In genomic region chr6:29502181-29502580, GRCh38 we compare ENCODE assay signal across 23 cellular contexts. TPM values are rescaled to one million over a fixed set of nuclear protein-coding genes. Genes with fewer than 3 reads are reported as not detected.
A peak's percentile ranks its signal among the peaks of the same experiment; 100 is the strongest.
DNase-seq lines count a peak whose midpoint lies in the region; ATAC-seq and TF ChIP-seq lines count a peak whose summit lies in the region.
"Had no signal": no experiment of that assay in that cellular context is flagged by ENCODE, and none has a peak within 500 bp of the region (broad histone marks: within the 10 kb centered on the region; RNA-seq: fewer than 3 reads in every experiment).

No MANE protein-coding gene starts in this region.

- H4K20me1 ChIP-seq in smooth muscle cell (ENCODE audit: low read depth): no peaks in the 10 kb centered on the region

- H3K27ac Mint-ChIP-seq in activated CD4-positive, alpha-beta T cell treated with anti-CD3 and anti-CD28 coated beads, Interleukin-2, amount 10 ng/mL, durations not matched to agents 7 days and 5 days: no peak overlapping the region
- no peak overlapping the region for H3K27ac Mint-ChIP-seq in activated CD4-positive, alpha-beta T cell treated with anti-CD3 and anti-CD28 coated beads for 36 hours
- H3K27ac Mint-ChIP-seq: CD8-positive, alpha-beta memory T cell had no signal

- no peak overlapping the region for H3K4me3 ChIP-seq in RWPE2 (ENCODE audit: severe bottlenecking)
- H3K4me3 ChIP-seq in esophagus muscularis mucosa: no peak overlapping the region
- no peak overlapping the region for H3K4me3 ChIP-seq in smooth muscle cell

- H3K36me3 ChIP-seq in RWPE2 (ENCODE audit: low read depth): no peaks in the 10 kb centered on the region
- no peaks in the 10 kb centered on the region for H3K36me3 ChIP-seq in esophagus muscularis mucosa
- no peaks in the 10 kb centered on the region for H3K36me3 ChIP-seq in smooth muscle cell (ENCODE audit: low read depth)

- H3K27me3 Mint-ChIP-seq in activated CD4-positive, alpha-beta T cell treated with anti-CD3 and anti-CD28 coated beads, Interleukin-2, amount 10 ng/mL, durations not matched to agents 7 days and 5 days: peaks cover 14% of the 10 kb centered on the region
- H3K27me3 Mint-ChIP-seq in activated CD4-positive, alpha-beta T cell treated with anti-CD3 and anti-CD28 coated beads for 36 hours: peaks cover 16% of the 10 kb centered on the region

- no peak overlapping the region for H2AFZ ChIP-seq in smooth muscle cell (ENCODE audit: low read depth)

- DNase-seq in activated CD4-positive, alpha-beta T cell treated with anti-CD3 and anti-CD28 coated beads, Interleukin-2, amount 10 ng/mL, durations not matched to agents 7 days and 5 days: peak; percentile 2
- DNase-seq in activated CD4-positive, alpha-beta T cell treated with anti-CD3 and anti-CD28 coated beads for 36 hours: no peak
- DNase-seq in RWPE2 (ENCODE audit: low spot score) (no peak), esophagus muscularis mucosa (ENCODE audit: extremely low spot score) (peak; percentile 81), smooth muscle cell (lab: John Stamatoyannopoulos, UW; ENCODE audit: unreplicated experiment) (no peak), A172 (ENCODE audit: low spot score) (no peak), HCEC 1CT (no peak)
- DNase-seq: 8988T; Calu3; CD8-positive, alpha-beta memory T cell; DMS153; GDM1; Kasumi-1; MM.1S; NCI-H1048; NCI-H1417 treated with DMSO at 0.1 percent for 48 hours; NCI-H1930; NCI-H510A treated with DMSO at 0.1 percent for 48 hours; NCI-H748 treated with DMSO at 0.1 percent for 48 hours; SIG-M5 had no signal

- H3K9me3 Mint-ChIP-seq in activated CD4-positive, alpha-beta T cell treated with anti-CD3 and anti-CD28 coated beads, Interleukin-2, amount 10 ng/mL, durations not matched to agents 7 days and 5 days: no peaks in the 10 kb centered on the region
- H3K9me3 Mint-ChIP-seq in activated CD4-positive, alpha-beta T cell treated with anti-CD3 and anti-CD28 coated beads for 36 hours (ENCODE audit: low read depth): no peaks in the 10 kb centered on the region
- H3K9me3 Mint-ChIP-seq: CD8-positive, alpha-beta memory T cell had no signal

- POLR2A ChIA-PET in activated CD4-positive, alpha-beta T cell treated with anti-CD3 and anti-CD28 coated beads, Interleukin-2, amount 10 ng/mL, durations not matched to agents 7 days and 5 days (lab: Charles Lee): no interaction called here
- POLR2A ChIA-PET in activated CD4-positive, alpha-beta T cell treated with anti-CD3 and anti-CD28 coated beads for 36 hours (lab: Charles Lee): no interaction called here

- TF ChIP-seq EP300 in esophagus muscularis mucosa (IDR thresholded peaks at IDR 0.05): no peak

- no peaks in the 10 kb centered on the region for H3K79me2 ChIP-seq in smooth muscle cell (ENCODE audit: low read depth)

- CTCF ChIA-PET in activated CD4-positive, alpha-beta T cell treated with anti-CD3 and anti-CD28 coated beads, Interleukin-2, amount 10 ng/mL, durations not matched to agents 7 days and 5 days (lab: Charles Lee): interaction anchor here (1.4 kb wide), 1 partner anchor 12 kb away, joined by 3 read pairs; no protein-coding TSS in a partner anchor
- CTCF ChIA-PET in activated CD4-positive, alpha-beta T cell treated with anti-CD3 and anti-CD28 coated beads for 36 hours (lab: Charles Lee): no interaction called here

- no peak overlapping the region for H3K9ac ChIP-seq in smooth muscle cell (ENCODE audit: low read depth)

- no peak overlapping the region for H3K27ac ChIP-seq in RWPE2 (ENCODE audit: poor library complexity, severe bottlenecking)
- no peak overlapping the region for H3K27ac ChIP-seq in esophagus muscularis mucosa (replicated peaks in 1 of 4)
- H3K27ac ChIP-seq in smooth muscle cell (ENCODE audit: low read depth): peak overlapping the region; percentile 19
- H3K27ac ChIP-seq: C4-2B, RWPE1 had no signal

- H3K9me3 ChIP-seq in RWPE2 (ENCODE audit: severe bottlenecking): no peaks in the 10 kb centered on the region
- H3K9me3 ChIP-seq in esophagus muscularis mucosa: no peaks in the 10 kb centered on the region
- no peaks in the 10 kb centered on the region for H3K9me3 ChIP-seq in smooth muscle cell (replicated peaks; ENCODE audit: low read depth)

- H3K36me3 Mint-ChIP-seq in activated CD4-positive, alpha-beta T cell treated with anti-CD3 and anti-CD28 coated beads, Interleukin-2, amount 10 ng/mL, durations not matched to agents 7 days and 5 days (ENCODE audit: low read depth): no peaks in the 10 kb centered on the region
- H3K36me3 Mint-ChIP-seq in activated CD4-positive, alpha-beta T cell treated with anti-CD3 and anti-CD28 coated beads for 36 hours (ENCODE audit: low read depth): no peaks in the 10 kb centered on the region
- H3K36me3 Mint-ChIP-seq: CD8-positive, alpha-beta memory T cell had no signal

- H3K4me3 Mint-ChIP-seq in activated CD4-positive, alpha-beta T cell treated with anti-CD3 and anti-CD28 coated beads, Interleukin-2, amount 10 ng/mL, durations not matched to agents 7 days and 5 days: no peak overlapping the region
- no peak overlapping the region for H3K4me3 Mint-ChIP-seq in activated CD4-positive, alpha-beta T cell treated with anti-CD3 and anti-CD28 coated beads for 36 hours
- H3K4me3 Mint-ChIP-seq: CD8-positive, alpha-beta memory T cell had no signal

- no peak for ATAC-seq in activated CD4-positive, alpha-beta T cell treated with anti-CD3 and anti-CD28 coated beads for 36 hours
- ATAC-seq in RWPE2 (ENCODE audit: low read depth): peak; percentile 43; the same call in 2 of the 3 replicates

- H3K27me3 ChIP-seq in RWPE2 (ENCODE audit: insufficient read depth, poor library complexity, severe bottlenecking) (peaks cover 6% of the 10 kb centered on the region), esophagus muscularis mucosa (peaks cover 0 to 29% (median 0%) of the 10 kb centered on the region in 4 donors), smooth muscle cell (ENCODE audit: low read depth) (no peaks in the 10 kb centered on the region)

- no peak for TF ChIP-seq CTCF in RWPE2 (IDR thresholded peaks at IDR 0.05; ENCODE audit: poor library complexity, severe bottlenecking)
- no peak for TF ChIP-seq CTCF in esophagus muscularis mucosa (IDR thresholded peaks at IDR 0.05)
- TF ChIP-seq CTCF in smooth muscle cell (IDR thresholded peaks at IDR 0.05; ENCODE audit: borderline replicate concordance, insufficient read depth, poor library complexity, severe bottlenecking): no peak

- TF ChIP-seq POLR2A in esophagus muscularis mucosa (IDR thresholded peaks at IDR 0.05; ENCODE audit: low read depth): no peak

- H3K4me1 Mint-ChIP-seq in activated CD4-positive, alpha-beta T cell treated with anti-CD3 and anti-CD28 coated beads, Interleukin-2, amount 10 ng/mL, durations not matched to agents 7 days and 5 days: no peaks in the 10 kb centered on the region
- no peaks in the 10 kb centered on the region for H3K4me1 Mint-ChIP-seq in activated CD4-positive, alpha-beta T cell treated with anti-CD3 and anti-CD28 coated beads for 36 hours
- H3K4me1 Mint-ChIP-seq: CD8-positive, alpha-beta memory T cell had no signal

- intact Hi-C loops in activated CD4-positive, alpha-beta T cell treated with anti-CD3 and anti-CD28 coated beads for 36 hours (cut with DNase I, micrococcal nuclease): no loop called here
- intact Hi-C loops in esophagus muscularis mucosa (cut with DNase I): no loop called here

- H3K4me1 ChIP-seq in RWPE2 (ENCODE audit: insufficient read depth, poor library complexity, severe bottlenecking) (no peaks in the 10 kb centered on the region), esophagus muscularis mucosa (no peaks in the 10 kb centered on the region), smooth muscle cell (ENCODE audit: low read depth) (no peaks in the 10 kb centered on the region)

- no peaks in the 10 kb centered on the region for H3F3A ChIP-seq in smooth muscle cell (ENCODE audit: low read depth)

- WGBS in esophagus muscularis mucosa: 83% methylated on average over 1 of the region's 3 CpGs
- WGBS in smooth muscle cell (ENCODE audit: low lambda C conversion rate): 95% methylated on average over 3 of the region's 3 CpGs

- H3K4me2 ChIP-seq in smooth muscle cell: no peak overlapping the region

RNA-seq across cellular contexts. Expression of gene MAS1L, which starts 14.4 kb away (rescaled TPM):
- not detected for total RNA-seq in activated CD4-positive, alpha-beta T cell treated with anti-CD3 and anti-CD28 coated beads, Interleukin-2, amount 10 ng/mL, durations not matched to agents 7 days and 5 days
- total RNA-seq in activated CD4-positive, alpha-beta T cell treated with anti-CD3 and anti-CD28 coated beads for 36 hours: not detected
- total RNA-seq in esophagus muscularis mucosa (under 1 TPM in 1 of 4 donors, not detected in 3; 0.33 TPM), smooth muscle cell (not detected in 2 replicates)
- not detected in 2 replicates for polyA plus RNA-seq in smooth muscle cell
- not detected in 2 replicates for total RNA-seq in A172 (2014; rRNA removed; shearing (Covaris generic))
- total RNA-seq: Calu3; CD8-positive, alpha-beta memory T cell had no signal
- polyA plus RNA-seq: AG04450; CD8-positive, alpha-beta memory T cell had no signal

RNA-seq across cellular contexts. Expression of gene OR2H1, which starts 45.2 kb away (rescaled TPM):
- not detected for total RNA-seq in activated CD4-positive, alpha-beta T cell treated with anti-CD3 and anti-CD28 coated beads, Interleukin-2, amount 10 ng/mL, durations not matched to agents 7 days and 5 days
- not detected for total RNA-seq in activated CD4-positive, alpha-beta T cell treated with anti-CD3 and anti-CD28 coated beads for 36 hours
- total RNA-seq in esophagus muscularis mucosa (not detected), smooth muscle cell (not detected in 2 replicates)
- not detected in 2 replicates for polyA plus RNA-seq in smooth muscle cell
- total RNA-seq in A172 (2014; rRNA removed; shearing (Covaris generic)): not detected in 2 replicates
- total RNA-seq: Calu3; CD8-positive, alpha-beta memory T cell had no signal
- polyA plus RNA-seq: AG04450; CD8-positive, alpha-beta memory T cell had no signal

RNA-seq across cellular contexts. Expression of gene OR11A1, which starts 45.3 kb away (rescaled TPM):
- total RNA-seq in activated CD4-positive, alpha-beta T cell treated with anti-CD3 and anti-CD28 coated beads, Interleukin-2, amount 10 ng/mL, durations not matched to agents 7 days and 5 days: not detected
- total RNA-seq in activated CD4-positive, alpha-beta T cell treated with anti-CD3 and anti-CD28 coated beads for 36 hours: not detected
- total RNA-seq in esophagus muscularis mucosa: not detected
- total RNA-seq in smooth muscle cell: not detected in 2 replicates
- not detected in 2 replicates for polyA plus RNA-seq in smooth muscle cell
- not detected in 2 replicates for total RNA-seq in A172 (2014; rRNA removed; shearing (Covaris generic))
- total RNA-seq: Calu3; CD8-positive, alpha-beta memory T cell had no signal
- polyA plus RNA-seq: AG04450; CD8-positive, alpha-beta memory T cell had no signal

RNA-seq across cellular contexts. Expression of gene UBD, which starts 57.4 kb away (rescaled TPM):
- under 1 TPM; 0.37 to 0.42 TPM for total RNA-seq in activated CD4-positive, alpha-beta T cell treated with anti-CD3 and anti-CD28 coated beads, Interleukin-2, amount 10 ng/mL, durations not matched to agents 7 days and 5 days
- under 1 TPM in 1 of 2 experiments, not detected in 1; 0.32 TPM for total RNA-seq in activated CD4-positive, alpha-beta T cell treated with anti-CD3 and anti-CD28 coated beads for 36 hours
- total RNA-seq in esophagus muscularis mucosa (under 1 TPM in 1 of 4 donors, not detected in 3; 0.50 TPM), smooth muscle cell (not detected in 2 replicates)
- polyA plus RNA-seq in smooth muscle cell: 0.38 and 0.60 TPM in 2 replicates
- total RNA-seq in A172 (2014; rRNA removed; shearing (Covaris generic)): not detected in 2 replicates
- polyA plus RNA-seq: AG04450; CD8-positive, alpha-beta memory T cell had no signal

Comparison
In these comparisons a context has a peak if more than half of its experiments do, and no peak if none do; other contexts are left out.
1. DNase-seq: peak in activated CD4-positive, alpha-beta T cell treated with anti-CD3 and anti-CD28 coated beads, Interleukin-2, amount 10 ng/mL, durations not matched to agents 7 days and 5 days (single experiment) and esophagus muscularis mucosa (single experiment); none in activated CD4-positive, alpha-beta T cell treated with anti-CD3 and anti-CD28 coated beads for 36 hours (single experiment), RWPE2 (single experiment), smooth muscle cell (single experiment), A172 (single experiment) and HCEC 1CT (single experiment).